Comparison of ENCODE assay signal across 8 cellular contexts in the genomic region with DNA sequence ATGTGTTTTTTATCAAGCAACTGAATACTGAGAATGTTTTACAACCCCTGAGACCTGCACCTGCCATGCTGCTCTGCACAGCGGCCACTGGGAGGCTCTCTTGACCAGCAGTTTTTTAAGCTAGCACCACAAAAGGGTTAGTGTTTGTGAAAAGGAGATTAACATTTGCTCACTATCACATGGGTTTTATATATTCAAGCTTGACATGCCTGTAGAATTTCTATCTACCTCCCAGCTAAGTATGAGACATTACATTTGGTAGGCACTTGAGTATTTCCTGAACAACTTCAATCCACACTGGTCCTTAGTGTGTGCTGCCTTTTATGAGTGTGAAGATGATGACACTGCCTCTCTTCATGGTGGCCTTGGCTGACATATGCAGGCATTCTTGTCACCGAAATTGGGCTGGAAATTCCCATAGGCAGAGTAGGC.
DNase-seq lines count a peak whose midpoint lies in the region; ATAC-seq, FAIRE-seq and TF ChIP-seq lines count a peak whose summit lies in the region.

No MANE protein-coding gene starts in this region.

- ATAC-seq in HG03280 (IDR thresholded peaks at IDR 0.05; ENCODE audit: unreplicated experiment) = no peak

- peak; percentile 31 for FAIRE-seq in RCC 7860 (lab: Jason Lieb, UNC)

- DNase-seq in A172 (ENCODE audit: low spot score) (peak; percentile 26), RCC 7860 (ENCODE audit: low spot score) (peak; percentile 47), foreskin melanocyte (peak; percentile 66), NCI-H187 treated with DMSO at 0.1 percent for 48 hours (lab: John Stamatoyannopoulos, UW) (no peak)
- DNase-seq in stimulated activated CD8-positive, alpha-beta memory T cell treated with anti-CD3 and anti-CD28 coated beads, Interleukin-4, amount 100 ng/mL, for 48 hours = peak; percentile 25
- DNase-seq in stimulated activated naive CD4-positive, alpha-beta T cell (lab: John Stamatoyannopoulos, UW) = no peak

- peak; percentile 55 for TF ChIP-seq CTCF in GM12874 (IDR thresholded peaks at IDR 0.05; ENCODE audit: insufficient read depth, low read depth, low read length)

Comparison
In these comparisons a context has a peak if more than half of its experiments do, and no peak if none do; other contexts are left out.
1. DNase-seq: peak in A172 (single experiment), RCC 7860 (single experiment), foreskin melanocyte (single experiment) and stimulated activated CD8-positive, alpha-beta memory T cell treated with anti-CD3 and anti-CD28 coated beads, Interleukin-4, amount 100 ng/mL, for 48 hours (single experiment); none in NCI-H187 treated with DMSO at 0.1 percent for 48 hours (single experiment) and stimulated activated naive CD4-positive, alpha-beta T cell (0 of 6).